ENCODE assay signal across 21 cellular contexts in genomic region chr3:77915341-77915740, GRCh38.
"Had no signal": no experiment of that assay in that cellular context is flagged by ENCODE, and none has a peak within 500 bp of the region (broad histone marks: within the 10 kb centered on the region; RNA-seq: fewer than 3 reads in every experiment).

No MANE protein-coding gene starts in this region.

- H3K4me1 ChIP-seq: adrenal gland had no signal

- H2AFZ ChIP-seq: PC-9 had no signal

- H3K9me3 ChIP-seq: adrenal gland had no signal

- ATAC-seq: activated CD8-positive, alpha-beta T cell treated with anti-CD3 and anti-CD28 coated beads, Interleukin-2, amount 10 ng/mL, durations not matched to agents 7 days and 5 days; K562; T-helper 17 cell had no signal

- DNase-seq: activated B cell treated with CpG ODN at 0.5 μM for 24 hours; activated CD4-positive, alpha-beta T cell treated with anti-CD3 and anti-CD28 coated beads, Interleukin-2, amount 50 U/mL, for 1 hour; activated CD8-positive, alpha-beta memory T cell treated with anti-CD3 and anti-CD28 coated beads, Interleukin-2, amount 50 U/mL, for 48 hours; activated CD8-positive, alpha-beta T cell treated with anti-CD3 and anti-CD28 coated beads, Interleukin-2, amount 10 ng/mL, durations not matched to agents 7 days and 5 days; activated naive CD4-positive, alpha-beta T cell treated with anti-CD3 and anti-CD28 coated beads, Interleukin-2, amount 50 U/mL, for 16 hours; activated naive CD8-positive, alpha-beta T cell treated with anti-CD3 and anti-CD28 coated beads, Interleukin-2, amount 10 ng/mL, durations not matched to agents 7 days and 5 days; activated T-cell treated with anti-CD3 and anti-CD28 coated beads, Interleukin-2, amount 50 U/mL, for 1 hour; adrenal gland; anterior cingulate cortex; caudate nucleus; Kasumi-1; NCI-H1105 treated with DMSO at 0.1 percent for 48 hours; NCI-H1436 treated with DMSO at 0.1 percent for 48 hours; NCI-H187; NCI-H2081; NCI-H510A treated with DMSO at 0.1 percent for 48 hours; PC-9; SHP77 treated with DMSO at 0.1 percent for 48 hours; T-helper 17 cell; T-helper 9 cell had no signal

- H3K4me2 ChIP-seq: PC-9 had no signal

- H3K36me3 ChIP-seq: adrenal gland had no signal

- H3K4me3 ChIP-seq: adrenal gland, K562, PC-9 had no signal

- H3K27me3 ChIP-seq: adrenal gland had no signal

- H3K27ac ChIP-seq: adrenal gland, PC-9 had no signal
